Comparison of ENCODE assay signal across 10 cellular contexts in genomic region chr17:4497101-4497824, GRCh38. TPM values are rescaled to one million over a fixed set of nuclear protein-coding genes. Genes with fewer than 3 reads are reported as not detected.
DNase-seq lines count a peak whose midpoint lies in the region; ATAC-seq and TF ChIP-seq lines count a peak whose summit lies in the region.
"Had no signal": no experiment of that assay in that cellular context is flagged by ENCODE, and none has a peak within 500 bp of the region (broad histone marks: within the 10 kb centered on the region; RNA-seq: fewer than 3 reads in every experiment).

No MANE protein-coding gene starts in this region.

- ATAC-seq in foreskin keratinocyte, result peak; percentile 64

- CTCF ChIA-PET in MCF 10A (lab: Yijun Ruan, JAX), result interaction anchor here (0.6 to 0.7 kb wide), 2 partner anchors 17 to 69 kb away, joined by 3 read pairs; no protein-coding TSS in a partner anchor

- H3K27ac Mint-ChIP-seq in MCF 10A (ENCODE audit: low read depth, unreplicated experiment), result no peak overlapping the region
- H3K27ac Mint-ChIP-seq: activated naive CD8-positive, alpha-beta T cell treated with anti-CD3 and anti-CD28 coated beads for 36 hours had no signal

- no peaks in the 10 kb centered on the region for H3K9me3 ChIP-seq in breast epithelium
- no peaks in the 10 kb centered on the region for H3K9me3 ChIP-seq in tibial artery
- H3K9me3 ChIP-seq: BE2C had no signal

- H3K4me3 ChIP-seq in breast epithelium (no peak overlapping the region), tibial artery (peak overlapping the region in 1 of 2 donors; percentile 55)

- H3K9me3 Mint-ChIP-seq in MCF 10A (ENCODE audit: unreplicated experiment), result no peaks in the 10 kb centered on the region
- H3K9me3 Mint-ChIP-seq: activated naive CD8-positive, alpha-beta T cell treated with anti-CD3 and anti-CD28 coated beads for 36 hours had no signal

- H3K27me3 ChIP-seq in breast epithelium, result peaks cover 11 to 26% of the 10 kb centered on the region in 2 donors
- H3K27me3 ChIP-seq in foreskin keratinocyte, result peaks cover 41% of the 10 kb centered on the region
- H3K27me3 ChIP-seq in tibial artery, result peaks cover 0 to 23% of the 10 kb centered on the region in 2 donors

- H3K4me1 ChIP-seq in breast epithelium, result peaks cover 0 to 6% of the 10 kb centered on the region in 2 donors
- H3K4me1 ChIP-seq in foreskin keratinocyte, result peaks cover 12% of the 10 kb centered on the region
- peaks cover 0 to 41% (median 32%) of the 10 kb centered on the region in 4 donors for H3K4me1 ChIP-seq in tibial artery
- H3K4me1 ChIP-seq: BE2C had no signal

- H3K36me3 ChIP-seq in breast epithelium, result no peaks in the 10 kb centered on the region
- H3K36me3 ChIP-seq in tibial artery, result no peaks in the 10 kb centered on the region
- H3K36me3 ChIP-seq: BE2C had no signal

- peaks cover 17% of the 10 kb centered on the region for H3K4me1 Mint-ChIP-seq in MCF 10A (ENCODE audit: insufficient read depth, unreplicated experiment)

- POLR2A ChIA-PET in MCF 10A (lab: Yijun Ruan, JAX), result interaction anchor here (0.6 kb wide), 3 partner anchors 17 to 118 kb away, joined by 3 read pairs; no protein-coding TSS in a partner anchor

- no peak overlapping the region for H3K27ac ChIP-seq in breast epithelium
- H3K27ac ChIP-seq in foreskin keratinocyte, result no peak overlapping the region
- H3K27ac ChIP-seq in tibial artery, result peak overlapping the region; percentile 70 to 82

- BruUV-seq in MCF 10A (replicated peaks; lab: Mats Ljungman, UMichigan), result no TSS peak

- H3K27me3 Mint-ChIP-seq in MCF 10A (ENCODE audit: insufficient read depth, unreplicated experiment), result peaks cover 45% of the 10 kb centered on the region

- H3K36me3 Mint-ChIP-seq in MCF 10A (ENCODE audit: insufficient read depth, unreplicated experiment), result peaks cover 5% of the 10 kb centered on the region
- H3K36me3 Mint-ChIP-seq: activated naive CD8-positive, alpha-beta T cell treated with anti-CD3 and anti-CD28 coated beads for 36 hours had no signal

- DNase-seq in MCF 10A (ENCODE audit: unreplicated experiment) (peak; percentile 27), breast epithelium (ENCODE audit: low spot score in 2 of 2) (no peak), RPMI7951 (ENCODE audit: low read depth) (peak; percentile 72), foreskin keratinocyte (peak; percentile 42 to 62), tibial artery (peak in 1 of 2 donors; percentile 89), NCI-H1930 (lab: John Stamatoyannopoulos, UW) (no peak), NCI-H2196 (lab: John Stamatoyannopoulos, UW; ENCODE audit: unreplicated experiment) (no peak), pons (ENCODE audit: low spot score) (no peak)
- DNase-seq: activated naive CD8-positive, alpha-beta T cell treated with anti-CD3 and anti-CD28 coated beads for 36 hours; BE2C had no signal

- H3K4me3 Mint-ChIP-seq in MCF 10A (ENCODE audit: unreplicated experiment), result peak overlapping the region; percentile 35
- H3K4me3 Mint-ChIP-seq: activated naive CD8-positive, alpha-beta T cell treated with anti-CD3 and anti-CD28 coated beads for 36 hours had no signal

- no peak for TF ChIP-seq POLR2A in breast epithelium (IDR thresholded peaks at IDR 0.05)

- intact Hi-C loops in MCF 10A (cut with micrococcal nuclease), result no loop called here
- intact Hi-C loops in breast epithelium (cut with DNase I; ENCODE audit: low total_unique reads), result no loop called here
- intact Hi-C loops in tibial artery (cut with DNase I; ENCODE audit: low total_unique reads), result loop anchor here (5.0 kb wide), 1 partner anchor 55 kb away; no protein-coding TSS in a partner anchor

- no peak for TF ChIP-seq CTCF in MCF 10A (IDR thresholded peaks at IDR 0.05; ENCODE audit: unreplicated experiment)
- no peak for TF ChIP-seq CTCF in breast epithelium (IDR thresholded peaks at IDR 0.05)
- no peak for TF ChIP-seq CTCF in foreskin keratinocyte (conservative IDR thresholded peaks at IDR 0.05)
- no peak for TF ChIP-seq CTCF in tibial artery (IDR thresholded peaks at IDR 0.05)

RNA-seq across cellular contexts. Expression of gene SPNS2, which starts 1.4 kb away (rescaled TPM):
- total RNA-seq in MCF 10A (2022) (not detected in 2 replicates), breast epithelium (10 to 100 TPM in 2 of 3 donors, 1 to 10 TPM in 1; 5.3 to 14.1 (median 11.5) TPM), foreskin keratinocyte (0.31 and 0.35 TPM in 2 replicates)
- not detected in 2 replicates for total RNA-seq in RPMI7951 (2014; rRNA removed; shearing (Covaris generic))
- polyA plus RNA-seq in foreskin keratinocyte, result 0.22 and 0.47 TPM in 2 replicates

RNA-seq across cellular contexts. Expression of gene MYBBP1A, which starts 57.9 kb away (rescaled TPM):
- total RNA-seq in MCF 10A (2022) (78.3 and 123 TPM in 2 replicates), breast epithelium (10 to 100 TPM; 26.9 to 61.6 (median 50.1) TPM), foreskin keratinocyte (76.5 and 89.3 TPM in 2 replicates)
- total RNA-seq in RPMI7951 (2014; rRNA removed; shearing (Covaris generic)), result 25.3 and 28.1 TPM in 2 replicates
- 58.7 and 69.4 TPM in 2 replicates for polyA plus RNA-seq in foreskin keratinocyte

Comparison
In these comparisons a context has a peak if more than half of its experiments do, and no peak if none do; other contexts are left out.
1. DNase-seq: peak in MCF 10A (single experiment), RPMI7951 (single experiment) and foreskin keratinocyte (2 of 2); none in breast epithelium (0 of 2), NCI-H1930 (0 of 2), NCI-H2196 (single experiment) and pons (single experiment).
2. H3K27ac ChIP-seq: peak in tibial artery (2 of 2); none in breast epithelium (0 of 2) and foreskin keratinocyte (single experiment).